20 cellular contexts compared by ENCODE assay signal in the genomic region with DNA sequence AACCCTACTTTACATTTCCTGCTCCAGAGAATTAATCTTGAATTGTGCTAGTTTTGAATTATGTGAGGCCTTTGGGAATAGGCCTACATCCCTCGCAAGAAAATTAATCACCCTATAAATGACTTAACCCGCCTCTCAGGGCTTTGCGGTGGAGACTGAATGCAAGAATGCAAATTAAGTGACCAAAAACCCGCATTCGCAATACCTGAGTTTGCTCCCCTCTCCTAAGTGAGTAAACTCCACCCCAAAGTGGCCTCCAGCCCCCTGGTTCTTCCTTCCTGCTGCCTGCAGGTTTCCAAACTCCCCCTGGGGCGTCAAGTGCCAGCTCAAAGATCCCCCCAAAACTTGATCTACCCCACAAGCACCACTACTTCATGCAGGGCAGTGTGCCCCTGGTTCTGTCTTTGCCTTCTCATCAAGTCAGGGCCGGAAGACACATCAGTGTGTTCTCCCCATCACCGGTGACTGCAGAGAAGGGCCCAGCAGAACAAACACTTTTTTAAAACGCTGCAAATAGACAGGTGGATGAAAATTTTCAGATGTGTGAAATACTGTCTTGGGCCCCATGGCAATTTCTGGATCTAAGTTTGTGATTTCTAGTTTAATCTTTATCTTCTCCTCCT.
DNase-seq lines count a peak whose midpoint lies in the region; ATAC-seq lines count a peak whose summit lies in the region.
"Had no signal": no experiment of that assay in that cellular context is flagged by ENCODE, and none has a peak within 500 bp of the region (broad histone marks: within the 10 kb centered on the region; RNA-seq: fewer than 3 reads in every experiment).

No MANE protein-coding gene starts in this region.

- H3K9me3 Mint-ChIP-seq in activated T-cell treated with anti-CD3 and anti-CD28 coated beads, Interleukin-2, amount 50 U/mL, for 72 hours = peaks cover 0 to 12% of the 10 kb centered on the region in 2 donors
- peaks cover 8% of the 10 kb centered on the region for H3K9me3 Mint-ChIP-seq in activated CD8-positive, alpha-beta T cell treated with anti-CD3 and anti-CD28 coated beads, Interleukin-2, amount 10 ng/mL, durations not matched to agents 7 days and 5 days (ENCODE audit: insufficient read depth)
- peaks cover 0 to 5% (median 0%) of the 10 kb centered on the region in 9 donors for H3K9me3 Mint-ChIP-seq in naive thymus-derived CD8-positive, alpha-beta T cell
- H3K9me3 Mint-ChIP-seq: neural progenitor cell had no signal

- H3K4me1 Mint-ChIP-seq in activated T-cell treated with anti-CD3 and anti-CD28 coated beads, Interleukin-2, amount 50 U/mL, for 72 hours (ENCODE audit: low read depth) = peaks cover 64% of the 10 kb centered on the region
- H3K4me1 Mint-ChIP-seq in activated CD8-positive, alpha-beta T cell treated with anti-CD3 and anti-CD28 coated beads, Interleukin-2, amount 10 ng/mL, durations not matched to agents 7 days and 5 days (ENCODE audit: low read depth) = peaks cover 29% of the 10 kb centered on the region
- peaks cover 9 to 32% (median 21%) of the 10 kb centered on the region in 4 donors for H3K4me1 Mint-ChIP-seq in naive thymus-derived CD8-positive, alpha-beta T cell
- H3K4me1 Mint-ChIP-seq: neural progenitor cell had no signal

- ATAC-seq in activated T-cell treated with anti-CD3 and anti-CD28 coated beads, Interleukin-2, amount 50 U/mL, for 72 hours (replicated peaks in 1 of 2) = peak in 1 of 2 donors; percentile 45
- peak; percentile 50 for ATAC-seq in GM18867 (IDR thresholded peaks at IDR 0.05; ENCODE audit: unreplicated experiment)
- peak; percentile 40 for ATAC-seq in activated CD8-positive, alpha-beta T cell treated with anti-CD3 and anti-CD28 coated beads, Interleukin-2, amount 10 ng/mL, durations not matched to agents 7 days and 5 days
- ATAC-seq in naive thymus-derived CD8-positive, alpha-beta T cell = peak; percentile 56 to 62
- ATAC-seq: PC-3 had no signal

- POLR2A ChIA-PET in activated CD8-positive, alpha-beta T cell treated with anti-CD3 and anti-CD28 coated beads, Interleukin-2, amount 10 ng/mL, durations not matched to agents 7 days and 5 days (lab: Charles Lee) = interaction anchor here (1.1 to 1.2 kb wide), 2 partner anchors 17 to 24 kb away, joined by 3 read pairs; no protein-coding TSS in a partner anchor
- POLR2A ChIA-PET in naive thymus-derived CD8-positive, alpha-beta T cell (lab: Charles Lee) = no interaction called here

- H3K4me3 Mint-ChIP-seq in activated T-cell treated with anti-CD3 and anti-CD28 coated beads, Interleukin-2, amount 50 U/mL, for 72 hours = peak overlapping the region; percentile 79 to 81
- H3K4me3 Mint-ChIP-seq in activated CD8-positive, alpha-beta T cell treated with anti-CD3 and anti-CD28 coated beads, Interleukin-2, amount 10 ng/mL, durations not matched to agents 7 days and 5 days = no peak overlapping the region
- H3K4me3 Mint-ChIP-seq in naive thymus-derived CD8-positive, alpha-beta T cell = peak overlapping the region in 4 of 10 donors; percentile 11 to 47 (median 23)
- H3K4me3 Mint-ChIP-seq: neural progenitor cell had no signal

- peaks cover 0 to 6% of the 10 kb centered on the region in 2 donors for H3K36me3 Mint-ChIP-seq in activated T-cell treated with anti-CD3 and anti-CD28 coated beads, Interleukin-2, amount 50 U/mL, for 72 hours (ENCODE audit: insufficient read depth in 2 of 2)
- H3K36me3 Mint-ChIP-seq in activated CD8-positive, alpha-beta T cell treated with anti-CD3 and anti-CD28 coated beads, Interleukin-2, amount 10 ng/mL, durations not matched to agents 7 days and 5 days (ENCODE audit: low read depth) = peaks cover 8% of the 10 kb centered on the region
- no peaks in the 10 kb centered on the region for H3K36me3 Mint-ChIP-seq in naive thymus-derived CD8-positive, alpha-beta T cell
- H3K36me3 Mint-ChIP-seq: neural progenitor cell had no signal

- CTCF ChIA-PET in activated CD8-positive, alpha-beta T cell treated with anti-CD3 and anti-CD28 coated beads, Interleukin-2, amount 10 ng/mL, durations not matched to agents 7 days and 5 days (lab: Charles Lee) = interaction anchor here (1.4 kb wide), 1 partner anchor 17 kb away, joined by 3 read pairs; no protein-coding TSS in a partner anchor

- peak overlapping the region; percentile 93 for H3K27ac Mint-ChIP-seq in activated T-cell treated with anti-CD3 and anti-CD28 coated beads, Interleukin-2, amount 50 U/mL, for 72 hours
- peak overlapping the region; percentile 86 for H3K27ac Mint-ChIP-seq in activated CD8-positive, alpha-beta T cell treated with anti-CD3 and anti-CD28 coated beads, Interleukin-2, amount 10 ng/mL, durations not matched to agents 7 days and 5 days
- peak overlapping the region; percentile 61 to 92 (median 83) for H3K27ac Mint-ChIP-seq in naive thymus-derived CD8-positive, alpha-beta T cell
- H3K27ac Mint-ChIP-seq: neural progenitor cell had no signal

- peak in 1 of 2 donors; percentile 28 for DNase-seq in activated T-cell treated with anti-CD3 and anti-CD28 coated beads, Interleukin-2, amount 50 U/mL, for 72 hours
- no peak for DNase-seq in activated T-cell treated with anti-CD3 and anti-CD28 coated beads, Interleukin-2, amount 50 U/mL, for 1 hour
- DNase-seq in activated CD8-positive, alpha-beta T cell treated with anti-CD3 and anti-CD28 coated beads, Interleukin-2, amount 10 ng/mL, durations not matched to agents 7 days and 5 days = no peak
- DNase-seq in naive thymus-derived CD8-positive, alpha-beta T cell = peak in 2 of 10 donors; percentile 31 to 34
- DNase-seq in stimulated activated naive CD4-positive, alpha-beta T cell treated with Interleukin-2 at 50 U/mL for 16 hours (lab: John Stamatoyannopoulos, UW) = no peak
- DNase-seq in dermis blood vessel endothelial cell (no peak), HK-2 (ENCODE audit: unreplicated experiment) (no peak)
- DNase-seq: amniotic stem cell, C1 segment of cervical spinal cord, cortex of kidney, DMS153, GDM1, Karpas-422, NCI-H187 treated with DMSO at 0.1 percent for 48 hours, NCI-H345, PC-3, Right ventricle myocardium superior, sigmoid colon had no signal

- H3K27me3 Mint-ChIP-seq in activated T-cell treated with anti-CD3 and anti-CD28 coated beads, Interleukin-2, amount 50 U/mL, for 72 hours (ENCODE audit: low read depth) = no peaks in the 10 kb centered on the region
- peaks cover 4% of the 10 kb centered on the region for H3K27me3 Mint-ChIP-seq in activated CD8-positive, alpha-beta T cell treated with anti-CD3 and anti-CD28 coated beads, Interleukin-2, amount 10 ng/mL, durations not matched to agents 7 days and 5 days (ENCODE audit: low read depth)
- H3K27me3 Mint-ChIP-seq in naive thymus-derived CD8-positive, alpha-beta T cell = no peaks in the 10 kb centered on the region
